11 cellular contexts compared by ENCODE assay signal in the genomic region with DNA sequence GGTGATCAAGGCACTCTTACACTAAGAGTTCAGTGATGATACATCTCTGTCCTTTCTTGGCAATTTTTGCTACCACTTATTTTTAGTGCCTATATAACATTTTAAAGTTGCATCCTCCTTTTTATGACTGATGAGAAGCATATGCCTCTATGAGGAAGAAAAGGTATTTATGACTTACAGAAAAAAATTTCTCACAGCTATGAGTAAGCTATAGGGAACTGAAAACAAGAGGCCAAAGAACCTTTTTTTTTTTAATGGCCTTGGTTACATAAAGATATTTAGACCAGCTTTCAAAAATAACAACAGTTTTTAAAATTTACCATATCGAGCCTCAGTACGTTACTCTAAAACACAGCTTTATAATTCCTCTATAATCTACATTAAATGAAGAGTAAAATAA.
DNase-seq lines count a peak whose midpoint lies in the region; ATAC-seq lines count a peak whose summit lies in the region.
"Had no signal": no experiment of that assay in that cellular context is flagged by ENCODE, and none has a peak within 500 bp of the region (broad histone marks: within the 10 kb centered on the region; RNA-seq: fewer than 3 reads in every experiment).

No MANE protein-coding gene starts in this region.

- no peaks in the 10 kb centered on the region for H3K27me3 Mint-ChIP-seq in stimulated activated naive B cell treated with anti-CD40 and anti-IgM and Interleukin-4, amounts not matched to agents 10 μg/mL and 1 μg/mL and 100 μg/mL, for 72 hours

- H3K36me3 Mint-ChIP-seq in stimulated activated naive B cell treated with anti-CD40 and anti-IgM and Interleukin-4, amounts not matched to agents 10 μg/mL and 1 μg/mL and 100 μg/mL, for 72 hours, result peaks cover 7% of the 10 kb centered on the region in 2 donors

- H3K4me3 Mint-ChIP-seq in stimulated activated naive B cell treated with anti-CD40 and anti-IgM and Interleukin-4, amounts not matched to agents 10 μg/mL and 1 μg/mL and 100 μg/mL, for 72 hours, result peak overlapping the region in 1 of 2 donors; percentile 32
- H3K4me3 Mint-ChIP-seq: neural crest cell had no signal

- H3K27ac Mint-ChIP-seq in stimulated activated naive B cell treated with anti-CD40 and anti-IgM and Interleukin-4, amounts not matched to agents 10 μg/mL and 1 μg/mL and 100 μg/mL, for 72 hours, result no peak overlapping the region

- no peaks in the 10 kb centered on the region for H3K9me3 Mint-ChIP-seq in stimulated activated naive B cell treated with anti-CD40 and anti-IgM and Interleukin-4, amounts not matched to agents 10 μg/mL and 1 μg/mL and 100 μg/mL, for 72 hours
- H3K9me3 Mint-ChIP-seq: neural crest cell had no signal

- DNase-seq in stimulated activated naive B cell treated with anti-CD40 and anti-IgM and Interleukin-4, amounts not matched to agents 10 μg/mL and 1 μg/mL and 100 μg/mL, for 72 hours, result no peak
- DNase-seq in midbrain (lab: John Stamatoyannopoulos, UW), result no peak
- no peak for DNase-seq in activated CD4-positive, alpha-beta T cell treated with anti-CD3 and anti-CD28 coated beads, Interleukin-2, amount 50 U/mL, for 1 hour
- DNase-seq in COLO668 (lab: John Stamatoyannopoulos, UW; ENCODE audit: unreplicated experiment), result no peak
- DNase-seq: DND-41; NCI-H1694; stimulated activated CD4-positive, alpha-beta T cell treated with anti-CD3 and anti-CD28 coated beads, Interleukin-2, amount 100 ng/mL, for 48 hours had no signal

- ATAC-seq in GM19035 (IDR thresholded peaks at IDR 0.05; ENCODE audit: unreplicated experiment), result peak; percentile 90
- peak; percentile 77 for ATAC-seq in HG02623 (IDR thresholded peaks at IDR 0.05; ENCODE audit: unreplicated experiment)
- ATAC-seq in HG03460 (IDR thresholded peaks at IDR 0.05; ENCODE audit: unreplicated experiment), result peak; percentile 85
- peak; percentile 99 to 100 for ATAC-seq in stimulated activated naive B cell treated with anti-CD40 and anti-IgM and Interleukin-4, amounts not matched to agents 10 μg/mL and 1 μg/mL and 100 μg/mL, for 72 hours (replicated peaks)

- H3K4me1 Mint-ChIP-seq in stimulated activated naive B cell treated with anti-CD40 and anti-IgM and Interleukin-4, amounts not matched to agents 10 μg/mL and 1 μg/mL and 100 μg/mL, for 72 hours, result peaks cover 19 to 26% of the 10 kb centered on the region in 2 donors
- H3K4me1 Mint-ChIP-seq: neural crest cell had no signal
